23 cellular contexts compared by ENCODE assay signal in the genomic region with DNA sequence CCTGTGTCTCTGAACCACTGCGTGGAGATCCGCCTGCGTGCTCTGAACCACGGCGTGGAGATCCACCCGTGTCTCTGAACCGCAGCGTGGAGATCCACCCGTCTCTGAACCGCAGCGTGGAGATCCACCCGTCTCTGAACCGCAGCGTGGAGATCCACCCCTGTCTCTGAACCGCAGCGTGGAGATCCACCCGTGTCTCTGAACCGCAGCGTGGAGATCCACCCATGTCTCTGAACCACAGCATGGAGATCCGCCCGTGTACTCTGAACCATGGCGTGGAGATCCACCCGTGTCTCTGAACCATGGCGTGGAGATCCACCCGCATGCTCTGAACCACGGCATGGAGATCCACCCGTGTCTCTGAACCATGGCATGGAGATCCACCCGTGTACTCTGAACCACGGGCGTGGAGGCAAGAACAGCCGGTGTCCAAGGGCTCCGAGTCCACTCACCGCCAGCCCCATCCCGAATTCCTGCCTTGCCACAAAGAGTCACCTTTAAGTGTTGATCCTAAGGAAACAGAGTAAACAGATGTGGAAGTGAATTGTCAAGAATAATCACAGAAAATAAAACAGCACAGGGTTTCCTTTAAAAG.
"Had no signal": no experiment of that assay in that cellular context is flagged by ENCODE, and none has a peak within 500 bp of the region (broad histone marks: within the 10 kb centered on the region; RNA-seq: fewer than 3 reads in every experiment).

No MANE protein-coding gene starts in this region.

- H3K4me3 ChIP-seq: coronary artery, dorsolateral prefrontal cortex, esophagus muscularis mucosa, gastroesophageal sphincter, heart left ventricle, hepatocyte, left lung, lung had no signal

- H3K4me2 ChIP-seq: hepatocyte had no signal

- FAIRE-seq: colon, endothelial cell of umbilical vein, frontal cortex, kidney had no signal

- H3K27ac ChIP-seq: coronary artery, dorsolateral prefrontal cortex, esophagus muscularis mucosa, foreskin keratinocyte, gastroesophageal sphincter, heart left ventricle, hepatocyte, left lung had no signal

- DNase-seq: dermis blood vessel endothelial cell; effector CD4-positive, alpha-beta T cell; effector memory CD4-positive, alpha-beta T cell; foreskin keratinocyte; immature natural killer cell; islet precursor cell; kidney; kidney glomerular epithelial cell; left lung; left ventricle myocardium superior; mammary epithelial cell; mesendoderm; midbrain had no signal

- H2AFZ ChIP-seq: hepatocyte had no signal

- H3K27me3 ChIP-seq: foreskin keratinocyte, hepatocyte had no signal

- H3K9me3 ChIP-seq: esophagus muscularis mucosa, gastroesophageal sphincter had no signal

- ATAC-seq: foreskin keratinocyte, gastroesophageal sphincter, heart left ventricle, left lung, left ventricle myocardium superior had no signal

- H3K79me2 ChIP-seq: hepatocyte had no signal

- H3K36me3 ChIP-seq: esophagus muscularis mucosa, gastroesophageal sphincter, heart left ventricle, left lung had no signal

- H3K4me1 ChIP-seq: esophagus muscularis mucosa, foreskin keratinocyte, gastroesophageal sphincter, heart left ventricle, left lung had no signal
